Comparison of ENCODE assay signal across 23 cellular contexts in the genomic region with DNA sequence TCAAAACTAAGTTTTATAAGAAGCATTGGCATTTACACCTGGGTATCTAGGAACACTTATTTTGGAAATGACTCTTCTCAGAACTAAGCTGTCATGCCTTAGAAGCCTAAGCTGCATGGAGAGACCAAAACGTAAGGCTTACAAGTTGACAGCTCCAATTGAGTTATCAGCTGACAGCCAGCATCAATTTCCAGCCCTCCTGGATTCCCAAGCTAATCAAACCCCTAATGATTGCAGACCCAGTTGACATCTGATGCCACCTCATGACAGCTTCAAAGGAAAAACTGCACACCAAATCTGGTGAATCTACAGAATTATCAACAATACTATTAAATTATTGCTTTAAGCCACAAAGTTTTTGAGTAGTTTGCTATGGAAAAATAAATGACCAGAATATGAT.
"Had no signal": no experiment of that assay in that cellular context is flagged by ENCODE, and none has a peak within 500 bp of the region (broad histone marks: within the 10 kb centered on the region; RNA-seq: fewer than 3 reads in every experiment).

No MANE protein-coding gene starts in this region.

- H3K9me3 ChIP-seq: colonic mucosa, esophagus muscularis mucosa, esophagus squamous epithelium, gastrocnemius medialis, gastroesophageal sphincter had no signal

- H3K4me3 ChIP-seq: colonic mucosa, coronary artery, dorsolateral prefrontal cortex, esophagus muscularis mucosa, esophagus squamous epithelium, gastrocnemius medialis, gastroesophageal sphincter, heart left ventricle, heart right ventricle had no signal

- H3K4me1 ChIP-seq: colonic mucosa, esophagus muscularis mucosa, esophagus squamous epithelium, foreskin keratinocyte, gastrocnemius medialis, gastroesophageal sphincter, heart left ventricle, heart right ventricle had no signal

- H3K36me3 ChIP-seq: colonic mucosa, esophagus muscularis mucosa, esophagus squamous epithelium, gastrocnemius medialis, gastroesophageal sphincter, heart left ventricle, heart right ventricle had no signal

- H3K27me3 ChIP-seq: colonic mucosa, dorsolateral prefrontal cortex, esophagus muscularis mucosa, esophagus squamous epithelium, foreskin keratinocyte, gastrocnemius medialis, gastroesophageal sphincter, heart left ventricle, heart right ventricle had no signal

- ATAC-seq: effector memory CD8-positive, alpha-beta T cell; esophagus mucosa; foreskin keratinocyte; gastrocnemius medialis; gastroesophageal sphincter; heart left ventricle; heart right ventricle had no signal

- H3K27ac ChIP-seq: colonic mucosa, coronary artery, dorsolateral prefrontal cortex, epithelial cell of prostate, esophagus muscularis mucosa, esophagus squamous epithelium, foreskin keratinocyte, gastrocnemius medialis, gastroesophageal sphincter, heart left ventricle, heart right ventricle had no signal

- DNase-seq: colonic mucosa; cortex of kidney; dermis blood vessel endothelial cell; dorsolateral prefrontal cortex; effector CD8-positive, alpha-beta T cell; effector memory CD4-positive, alpha-beta T cell; effector memory CD8-positive, alpha-beta T cell; endodermal cell; erythroblast; esophagus squamous epithelium; foreskin fibroblast; foreskin keratinocyte; foreskin melanocyte; gastrocnemius medialis; glutamatergic neuron; head of caudate nucleus; heart left ventricle; heart right ventricle had no signal
